ENCODE assay signal across 21 cellular contexts in genomic region chr7:47394216-47394615, GRCh38.
DNase-seq lines count a peak whose midpoint lies in the region; ATAC-seq and TF ChIP-seq lines count a peak whose summit lies in the region.
"Had no signal": no experiment of that assay in that cellular context is flagged by ENCODE, and none has a peak within 500 bp of the region (broad histone marks: within the 10 kb centered on the region; RNA-seq: fewer than 3 reads in every experiment).

No MANE protein-coding gene starts in this region.

- TF ChIP-seq CTCF in coronary artery (IDR thresholded peaks at IDR 0.05) (no peak), upper lobe of right lung (IDR thresholded peaks at IDR 0.05) (no peak)

- DNase-seq in activated effector memory CD4-positive, alpha-beta T cell treated with anti-CD3 and anti-CD28 coated beads, Interleukin-2, amount 50 U/mL, for 16 hours, result peak; percentile 13
- DNase-seq in activated effector memory CD4-positive, alpha-beta T cell treated with Interleukin-2 at 50 U/mL for 16 hours, result no peak
- DNase-seq in coronary artery (ENCODE audit: low spot score), result peak; percentile 55
- peak; percentile 17 for DNase-seq in posterior vena cava (ENCODE audit: low spot score)
- peak; percentile 22 for DNase-seq in upper lobe of right lung
- DNase-seq in SW480 (ENCODE audit: low spot score), result no peak
- no peak for DNase-seq in LoVo (ENCODE audit: low spot score)
- DNase-seq: CD4-positive, CD25-positive, alpha-beta regulatory T cell; CD8-positive, alpha-beta T cell; DMS 273 treated with DMSO at 0.1 percent for 48 hours; DMS79; EL; GDM1; H9 had no signal

- no peaks in the 10 kb centered on the region for H3K27me3 ChIP-seq in upper lobe of right lung

- H3K9me3 ChIP-seq in upper lobe of right lung, result no peaks in the 10 kb centered on the region
- H3K9me3 ChIP-seq: BLaER1 had no signal

- ATAC-seq in upper lobe of right lung (no peak), HG03108 (IDR thresholded peaks at IDR 0.05; ENCODE audit: unreplicated experiment) (no peak)
- ATAC-seq: CD8-positive, alpha-beta T cell; GM12878; GM23338; HCT116 had no signal

- H3K4me3 ChIP-seq in coronary artery (no peak overlapping the region), upper lobe of right lung (no peak overlapping the region)
- H3K4me3 ChIP-seq: BLaER1, GM12878, GM23338 had no signal

- H3K4me1 ChIP-seq in upper lobe of right lung, result peaks cover 6% of the 10 kb centered on the region

- H3K36me3 ChIP-seq in upper lobe of right lung, result peaks cover 58% of the 10 kb centered on the region

- intact Hi-C loops in posterior vena cava (cut with DNase I), result no loop called here
- intact Hi-C loops in upper lobe of right lung (cut with DNase I), result no loop called here

- H3K27ac ChIP-seq in coronary artery (no peak overlapping the region), upper lobe of right lung (no peak overlapping the region)
- H3K27ac ChIP-seq: 22Rv1, BLaER1, C4-2B had no signal

Comparison
In these comparisons a context has a peak if more than half of its experiments do, and no peak if none do; other contexts are left out.
1. DNase-seq: peak in activated effector memory CD4-positive, alpha-beta T cell treated with anti-CD3 and anti-CD28 coated beads, Interleukin-2, amount 50 U/mL, for 16 hours (single experiment), coronary artery (single experiment), posterior vena cava (single experiment) and upper lobe of right lung (single experiment); none in activated effector memory CD4-positive, alpha-beta T cell treated with Interleukin-2 at 50 U/mL for 16 hours (single experiment), SW480 (single experiment) and LoVo (single experiment).